ENCODE assay signal across 8 cellular contexts in the genomic region with DNA sequence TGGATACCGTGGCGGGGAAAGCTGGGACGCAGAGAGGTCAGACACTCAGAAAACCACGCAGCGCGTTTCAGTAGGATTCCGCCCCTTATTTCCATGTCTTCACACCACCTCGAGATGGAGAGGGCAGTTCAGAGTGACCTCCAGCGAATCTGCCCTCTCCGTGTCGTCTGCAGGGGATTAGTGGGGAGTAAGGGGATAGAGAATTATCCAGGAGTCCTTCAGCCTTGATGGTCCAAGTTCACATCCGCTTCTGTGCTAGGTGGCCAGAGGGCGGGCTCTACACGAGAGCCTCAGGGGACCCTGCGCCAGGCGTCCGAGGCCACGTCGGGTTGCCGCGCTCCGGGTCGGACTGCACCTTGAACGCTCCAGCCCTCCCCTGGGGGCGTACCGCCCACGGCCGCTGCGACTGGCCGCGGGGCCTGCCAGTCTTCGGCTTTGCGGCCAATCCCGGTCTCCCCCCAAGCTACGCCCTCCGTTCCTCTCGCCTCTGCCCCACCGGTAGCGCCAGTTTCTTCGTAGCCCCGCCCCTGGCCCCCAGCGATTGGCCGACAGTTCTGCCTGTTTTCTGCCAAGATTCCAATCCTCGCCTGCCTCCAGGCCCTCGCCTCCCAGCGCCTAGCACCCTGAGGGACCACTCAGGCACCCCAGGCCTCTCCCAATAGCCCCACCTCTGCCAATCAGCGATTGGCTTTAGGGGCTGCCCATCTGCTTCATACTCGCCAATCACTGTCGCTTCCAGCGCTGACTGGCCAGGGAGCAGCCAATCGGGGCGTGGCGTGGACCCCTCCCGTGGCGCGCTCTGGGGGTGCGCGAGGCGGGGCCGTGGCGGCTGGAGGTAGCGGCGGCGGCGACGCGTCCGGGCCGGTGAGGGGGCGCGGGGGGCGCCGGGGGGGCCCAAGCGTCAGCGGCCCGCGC.
A peak's percentile ranks its signal among the peaks of the same experiment; 100 is the strongest.
DNase-seq lines count a peak whose midpoint lies in the region; ATAC-seq and FAIRE-seq lines count a peak whose summit lies in the region.

A gene with protein sequence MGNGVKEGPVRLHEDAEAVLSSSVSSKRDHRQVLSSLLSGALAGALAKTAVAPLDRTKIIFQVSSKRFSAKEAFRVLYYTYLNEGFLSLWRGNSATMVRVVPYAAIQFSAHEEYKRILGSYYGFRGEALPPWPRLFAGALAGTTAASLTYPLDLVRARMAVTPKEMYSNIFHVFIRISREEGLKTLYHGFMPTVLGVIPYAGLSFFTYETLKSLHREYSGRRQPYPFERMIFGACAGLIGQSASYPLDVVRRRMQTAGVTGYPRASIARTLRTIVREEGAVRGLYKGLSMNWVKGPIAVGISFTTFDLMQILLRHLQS (plus strand): TSS at position 812 of the 915 bp plus-strand sequence. CDS start 32,131 bp downstream, outside the sequence.

- ATAC-seq in GM21367 (IDR thresholded peaks at IDR 0.05; ENCODE audit: unreplicated experiment): peak; percentile 88
- peak; percentile 90 for ATAC-seq in effector memory CD8-positive, alpha-beta T cell (replicated peaks)
- peak; percentile 86 for ATAC-seq in memory B cell (ENCODE audit: low read depth)

- H3K4me3 Mint-ChIP-seq in effector memory CD8-positive, alpha-beta T cell: peak within 1 kb of the TSS; percentile 89 to 92
- H3K4me3 Mint-ChIP-seq in memory B cell: peak within 1 kb of the TSS; percentile 98

- DNase-seq in COLO668 (lab: John Stamatoyannopoulos, UW; ENCODE audit: unreplicated experiment): peak; percentile 98
- DNase-seq in HTR-8/SVneo (ENCODE audit: insufficient read length, low spot score): peak; percentile 100
- peak; percentile 100 for DNase-seq in NOMO-1 treated with dmso at 0.1 percent for 144 hours (lab: John Stamatoyannopoulos, UW; ENCODE audit: unreplicated experiment)
- peak; percentile 94 to 99 (median 94) for DNase-seq in activated CD8-positive, alpha-beta memory T cell treated with anti-CD3 and anti-CD28 coated beads for 48 hours (ENCODE audit: low read depth in 2 of 3, low spot score in 2 of 3)
- DNase-seq in effector memory CD8-positive, alpha-beta T cell: peak; percentile 98 to 99 (median 99)
- peak; percentile 95 to 99 for DNase-seq in memory B cell (ENCODE audit: low spot score in 2 of 2)
- peak; percentile 97 for DNase-seq in stimulated activated CD8-positive, alpha-beta memory T cell treated with anti-CD3 and anti-CD28 coated beads, Interleukin-12 subunit alpha, Interleukin-12 subunit beta, amount 100 ng/mL, for 24 hours (ENCODE audit: extremely low read depth)

- H3K27ac Mint-ChIP-seq in effector memory CD8-positive, alpha-beta T cell: peak within 1 kb of the TSS; percentile 81 to 89
- peak within 1 kb of the TSS; percentile 85 for H3K27ac Mint-ChIP-seq in memory B cell

- peaks cover 16% of the 10 kb centered on the region for H3K36me3 Mint-ChIP-seq in effector memory CD8-positive, alpha-beta T cell (ENCODE audit: insufficient read depth)
- peaks cover 2% of the 10 kb centered on the region for H3K36me3 Mint-ChIP-seq in memory B cell

- no peaks in the 10 kb centered on the region for H3K27me3 Mint-ChIP-seq in effector memory CD8-positive, alpha-beta T cell
- H3K27me3 Mint-ChIP-seq in memory B cell: no peaks in the 10 kb centered on the region

- peak; percentile 95 for FAIRE-seq in HTR-8/SVneo (lab: Jason Lieb, UNC)

- peaks cover 22 to 31% of the 10 kb centered on the region in 2 donors for H3K4me1 Mint-ChIP-seq in effector memory CD8-positive, alpha-beta T cell (ENCODE audit: low read depth in 2 of 2)
- peaks cover 27% of the 10 kb centered on the region for H3K4me1 Mint-ChIP-seq in memory B cell

- no peaks in the 10 kb centered on the region for H3K9me3 Mint-ChIP-seq in effector memory CD8-positive, alpha-beta T cell
- H3K9me3 Mint-ChIP-seq in memory B cell: no peaks in the 10 kb centered on the region

Comparison
In these comparisons a context has a peak if more than half of its experiments do, and no peak if none do; other contexts are left out.
1. Peak in every context shown above with its lines: DNase-seq and ATAC-seq.